In the genomic region with DNA sequence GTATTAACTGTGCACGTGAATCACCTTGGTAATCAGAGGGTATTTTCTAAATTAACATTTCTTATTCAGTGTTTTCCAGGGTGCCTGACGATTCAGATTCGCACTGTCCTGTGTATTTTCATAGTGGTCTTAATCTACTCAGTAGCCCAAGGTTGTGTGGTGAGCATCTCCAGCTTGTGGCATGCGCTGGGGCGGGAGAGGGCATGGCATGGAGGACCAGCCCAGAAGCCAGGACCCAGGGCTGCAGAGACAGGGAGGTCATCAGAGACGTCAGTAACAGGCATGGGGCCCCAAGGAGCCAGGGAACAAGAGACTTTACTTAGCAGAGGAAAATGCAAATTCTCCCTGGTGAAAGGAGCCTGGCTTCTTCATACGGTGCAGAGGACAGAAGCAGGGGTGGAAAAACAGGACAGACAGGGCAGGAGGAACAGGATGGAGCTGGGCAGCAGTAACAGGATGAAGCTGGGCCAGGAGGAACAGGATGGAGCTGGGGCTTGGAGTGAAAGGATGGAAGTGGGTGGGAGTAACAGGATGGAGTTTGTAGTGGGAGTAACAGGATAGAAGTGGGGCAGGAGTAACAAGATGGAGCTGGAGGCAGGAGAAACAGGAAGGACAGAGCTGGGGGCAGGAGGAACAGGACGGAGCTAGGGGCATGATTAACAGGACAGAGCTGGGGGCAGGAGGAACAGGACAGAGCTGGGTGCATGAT, we compare ENCODE assay signal across 30 cellular contexts.
DNase-seq lines count a peak whose midpoint lies in the region; ATAC-seq, FAIRE-seq and TF ChIP-seq lines count a peak whose summit lies in the region.
"Had no signal": no experiment of that assay in that cellular context is flagged by ENCODE, and none has a peak within 500 bp of the region (broad histone marks: within the 10 kb centered on the region; RNA-seq: fewer than 3 reads in every experiment).

No MANE protein-coding gene starts in this region.

- DNase-seq in AG20443 (ENCODE audit: low spot score) (peak; percentile 4), HT1080 (ENCODE audit: low read depth) (peak; percentile 11), endothelial cell of umbilical vein (ENCODE audit: low read depth, low spot score) (no peak), mesenteric fat pad (ENCODE audit: low spot score) (peak; percentile 57), NCI-H2227 treated with DMSO at 0.1 percent for 48 hours (lab: John Stamatoyannopoulos, UW) (no peak), DMS79 treated with DMSO at 0.1 percent for 48 hours (lab: John Stamatoyannopoulos, UW) (no peak)
- DNase-seq in stimulated activated naive CD8-positive, alpha-beta T cell treated with anti-CD3 and anti-CD28 coated beads, Interleukin-15, amount 100 ng/mL, for 72 hours: no peak
- DNase-seq: activated CD4-positive, alpha-beta T cell treated with anti-CD3 and anti-CD28 coated beads, Interleukin-2, amount 50 U/mL, for 1 hour; activated naive CD4-positive, alpha-beta T cell treated with anti-CD3 and anti-CD28 coated beads, Interleukin-2, amount 10 ng/mL, durations not matched to agents 7 days and 5 days; BE2C; DMS79; effector memory CD4-positive, alpha-beta T cell; esophagus squamous epithelium; GF-D8; Karpas-422; MV-4-11; NCI-H524 treated with DMSO at 0.1 percent for 48 hours; occipital lobe; SHP77; stimulated activated CD4-positive, alpha-beta T cell treated with anti-CD3 and anti-CD28 coated beads, Interleukin-2, amount 100 ng/mL, for 48 hours; trophoblast cell; WERI-Rb-1 had no signal

- TF ChIP-seq POLR2A in endothelial cell of umbilical vein (IDR thresholded peaks at IDR 0.05; ENCODE audit: low read depth, low read length): no peak

- no peaks in the 10 kb centered on the region for H3K4me1 Mint-ChIP-seq in stimulated activated naive CD8-positive, alpha-beta T cell treated with anti-CD3 and anti-CD28 coated beads, Interleukin-15, amount 100 ng/mL, for 72 hours
- H3K4me1 Mint-ChIP-seq: activated naive CD4-positive, alpha-beta T cell treated with anti-CD3 and anti-CD28 coated beads, Interleukin-2, amount 10 ng/mL, durations not matched to agents 7 days and 5 days; brain had no signal

- no peak overlapping the region for H3K9ac ChIP-seq in endothelial cell of umbilical vein (replicated peaks; ENCODE audit: extremely low read depth, insufficient read depth, low read length)

- H3K27me3 Mint-ChIP-seq in stimulated activated naive CD8-positive, alpha-beta T cell treated with anti-CD3 and anti-CD28 coated beads, Interleukin-15, amount 100 ng/mL, for 72 hours: peaks cover 18% of the 10 kb centered on the region
- H3K27me3 Mint-ChIP-seq: brain had no signal

- BruUV-seq in endothelial cell of umbilical vein (replicated peaks; lab: Mats Ljungman, UMichigan): no TSS peak

- no peaks in the 10 kb centered on the region for H4K20me1 ChIP-seq in endothelial cell of umbilical vein (replicated peaks; ENCODE audit: control insufficient read depth, extremely low read depth, insufficient read depth, low read length)

- no peaks in the 10 kb centered on the region for H3K9me1 ChIP-seq in endothelial cell of umbilical vein (replicated peaks; ENCODE audit: control insufficient read depth, extremely low read depth, insufficient read depth, low read length)

- FAIRE-seq in endothelial cell of umbilical vein (lab: Jason Lieb, UNC): no peak
- FAIRE-seq: GM19239 had no signal

- H3K9me3 Mint-ChIP-seq in stimulated activated naive CD8-positive, alpha-beta T cell treated with anti-CD3 and anti-CD28 coated beads, Interleukin-15, amount 100 ng/mL, for 72 hours: no peaks in the 10 kb centered on the region
- H3K9me3 Mint-ChIP-seq: activated naive CD4-positive, alpha-beta T cell treated with anti-CD3 and anti-CD28 coated beads, Interleukin-2, amount 10 ng/mL, durations not matched to agents 7 days and 5 days; brain; naive thymus-derived CD8-positive, alpha-beta T cell had no signal

- H3K27ac ChIP-seq in endothelial cell of umbilical vein (ENCODE audit: insufficient read depth, low read depth, low read length): no peak overlapping the region
- H3K27ac ChIP-seq: esophagus squamous epithelium, hepatocyte, WERI-Rb-1 had no signal

- no peak for ATAC-seq in stimulated activated naive CD8-positive, alpha-beta T cell treated with anti-CD3 and anti-CD28 coated beads, Interleukin-15, amount 100 ng/mL, for 72 hours
- no peak for ATAC-seq in HG03108 (IDR thresholded peaks at IDR 0.05; ENCODE audit: unreplicated experiment)
- ATAC-seq: left lobe of liver; naive thymus-derived CD8-positive, alpha-beta T cell had no signal

- H3K79me2 ChIP-seq in endothelial cell of umbilical vein (ENCODE audit: control insufficient read depth, insufficient read depth, low read length): no peaks in the 10 kb centered on the region
- H3K79me2 ChIP-seq: hepatocyte had no signal

- peaks cover 3% of the 10 kb centered on the region for H3K4me1 ChIP-seq in endothelial cell of umbilical vein (ENCODE audit: control insufficient read depth, extremely low read depth, insufficient read depth, low read length)
- H3K4me1 ChIP-seq: BE2C, esophagus squamous epithelium, HAP-1 had no signal

- CTCF ChIA-PET in endothelial cell of umbilical vein (lab: Charles Lee): interaction anchor here (0.6 to 1.6 kb wide), 2 partner anchors 21 to 157 kb away, joined by 3 to 7 read pairs; no protein-coding TSS in a partner anchor

- no peak overlapping the region for H3K4me2 ChIP-seq in endothelial cell of umbilical vein (ENCODE audit: insufficient read depth, low read length)
- H3K4me2 ChIP-seq: hepatocyte, smooth muscle cell had no signal

- no peaks in the 10 kb centered on the region for H3K36me3 ChIP-seq in endothelial cell of umbilical vein (ENCODE audit: control insufficient read depth in 2 of 2, extremely low read depth in 1 of 2, insufficient read depth in 2 of 2, low read length in 2 of 2)
- H3K36me3 ChIP-seq: BE2C, esophagus squamous epithelium, HAP-1, WERI-Rb-1 had no signal

- POLR2A ChIA-PET in endothelial cell of umbilical vein (lab: Charles Lee): no interaction called here

- H3K4me3 Mint-ChIP-seq in stimulated activated naive CD8-positive, alpha-beta T cell treated with anti-CD3 and anti-CD28 coated beads, Interleukin-15, amount 100 ng/mL, for 72 hours: no peak overlapping the region
- H3K4me3 Mint-ChIP-seq: activated naive CD4-positive, alpha-beta T cell treated with anti-CD3 and anti-CD28 coated beads, Interleukin-2, amount 10 ng/mL, durations not matched to agents 7 days and 5 days; brain; naive thymus-derived CD8-positive, alpha-beta T cell had no signal

- peak overlapping the region; percentile 44 for H2AFZ ChIP-seq in endothelial cell of umbilical vein (ENCODE audit: low read depth, low read length)
- H2AFZ ChIP-seq: hepatocyte had no signal

- intact Hi-C loops in endothelial cell of umbilical vein (cut with micrococcal nuclease): no loop called here

- dilution Hi-C loops in endothelial cell of umbilical vein (cut with MboI; ENCODE audit: extremely low pct_ligation_motif_present, low sequenced_read_pairs): no loop called here

- no peak for TF ChIP-seq CTCF in endothelial cell of umbilical vein (IDR thresholded peaks at IDR 0.05; ENCODE audit: extremely low read depth in 1 of 2, insufficient read depth in 1 of 2, low read depth in 1 of 2, low read length in 2 of 2)

- no peaks in the 10 kb centered on the region for H3K27me3 ChIP-seq in endothelial cell of umbilical vein (ENCODE audit: control insufficient read depth in 2 of 2, insufficient read depth in 2 of 2, low read length in 2 of 2)
- H3K27me3 ChIP-seq: BE2C, esophagus squamous epithelium, hepatocyte had no signal

- no peak overlapping the region for H3K4me3 ChIP-seq in endothelial cell of umbilical vein (replicated peaks in 1 of 3; ENCODE audit: insufficient read depth in 1 of 3, low read depth in 1 of 3, low read length in 3 of 3)
- H3K4me3 ChIP-seq: esophagus squamous epithelium, HAP-1, hepatocyte, smooth muscle cell had no signal

- H3K27ac Mint-ChIP-seq in stimulated activated naive CD8-positive, alpha-beta T cell treated with anti-CD3 and anti-CD28 coated beads, Interleukin-15, amount 100 ng/mL, for 72 hours: peak overlapping the region in 1 of 2 donors; percentile 22
- H3K27ac Mint-ChIP-seq: activated naive CD4-positive, alpha-beta T cell treated with anti-CD3 and anti-CD28 coated beads, Interleukin-2, amount 10 ng/mL, durations not matched to agents 7 days and 5 days; naive thymus-derived CD8-positive, alpha-beta T cell had no signal

- H3K9me3 ChIP-seq in endothelial cell of umbilical vein (replicated peaks; ENCODE audit: control insufficient read depth, insufficient read depth, low read length): no peaks in the 10 kb centered on the region
- H3K9me3 ChIP-seq: BE2C, esophagus squamous epithelium, HAP-1 had no signal

TF ChIP-seq in endothelial cell of umbilical vein, 7 proteins besides CTCF, POLR2A, EP300 and RAD21:
- no peak for TF ChIP-seq EZH2 (IDR thresholded peaks at IDR 0.05; ENCODE audit: borderline replicate concordance, low read depth, low read length, severe bottlenecking)
- no peak for TF ChIP-seq JUN (IDR thresholded peaks at IDR 0.05; ENCODE audit: borderline replicate concordance, insufficient read depth, insufficient read length, low read depth)
- TF ChIP-seq, protein P1, sequence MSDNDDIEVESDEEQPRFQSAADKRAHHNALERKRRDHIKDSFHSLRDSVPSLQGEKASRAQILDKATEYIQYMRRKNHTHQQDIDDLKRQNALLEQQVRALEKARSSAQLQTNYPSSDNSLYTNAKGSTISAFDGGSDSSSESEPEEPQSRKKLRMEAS (IDR thresholded peaks at IDR 0.05; ENCODE audit: insufficient read depth, insufficient read length): no peak
- TF ChIP-seq POLR2AphosphoS5 (IDR thresholded peaks at IDR 0.05; ENCODE audit: insufficient read depth, low read depth, low read length): no peak
- TF ChIP-seq MYC (IDR thresholded peaks at IDR 0.05; ENCODE audit: low read depth, low read length): no peak
- TF ChIP-seq FOS (IDR thresholded peaks at IDR 0.05; ENCODE audit: borderline replicate concordance, insufficient read depth, low read length): no peak
- TF ChIP-seq GATA2 (IDR thresholded peaks at IDR 0.05; ENCODE audit: insufficient read depth, insufficient read length, low read depth, low read length): no peak

Comparison
In these comparisons a context has a peak if more than half of its experiments do, and no peak if none do; other contexts are left out.
1. DNase-seq: peak in AG20443 (single experiment), HT1080 (single experiment) and mesenteric fat pad (single experiment); none in endothelial cell of umbilical vein (single experiment), NCI-H2227 treated with DMSO at 0.1 percent for 48 hours (single experiment), DMS79 treated with DMSO at 0.1 percent for 48 hours (single experiment) and stimulated activated naive CD8-positive, alpha-beta T cell treated with anti-CD3 and anti-CD28 coated beads, Interleukin-15, amount 100 ng/mL, for 72 hours (0 of 2).